Comparison of ENCODE assay signal across 7 cellular contexts in the genomic region with DNA sequence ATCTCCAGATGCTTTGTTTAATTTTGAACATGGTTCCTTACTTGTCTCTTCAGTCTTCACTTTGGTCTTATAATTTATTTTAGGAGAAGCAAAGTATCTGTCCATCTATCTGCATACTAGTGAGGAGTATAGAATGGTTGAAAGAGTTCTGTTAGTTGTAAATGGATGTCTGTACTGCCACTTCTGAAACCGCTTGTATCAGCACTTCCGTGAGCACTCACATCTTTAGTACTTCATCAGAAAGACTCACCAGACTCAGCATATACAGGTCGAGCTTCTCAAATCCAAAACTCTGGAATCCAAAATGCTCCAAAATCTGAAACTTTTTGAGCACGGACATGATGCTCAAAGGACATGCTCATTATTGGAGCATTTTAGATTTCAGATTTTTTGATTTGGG.
"Had no signal": no experiment of that assay in that cellular context is flagged by ENCODE, and none has a peak within 500 bp of the region (broad histone marks: within the 10 kb centered on the region; RNA-seq: fewer than 3 reads in every experiment).

No MANE protein-coding gene starts in this region.

- H3K9ac ChIP-seq: GM23248 had no signal

- H3K27ac ChIP-seq: GM23248, HL-60 had no signal

- H3K4me1 ChIP-seq: HAP-1 had no signal

- H3K36me3 ChIP-seq: HAP-1 had no signal

- H2AFZ ChIP-seq: GM23248 had no signal

- H3K9me3 ChIP-seq: HAP-1 had no signal

- DNase-seq: GM23248, GOT3, H7, HFFc6, IMR-90 had no signal

- H3K4me3 ChIP-seq: GM23248, HAP-1 had no signal
